9 cellular contexts compared by ENCODE assay signal in genomic region chr1:35264861-35265260, GRCh38. TPM values are rescaled to one million over a fixed set of nuclear protein-coding genes. Genes with fewer than 3 reads are reported as not detected.
DNase-seq lines count a peak whose midpoint lies in the region; ATAC-seq and TF ChIP-seq lines count a peak whose summit lies in the region.
"Had no signal": no experiment of that assay in that cellular context is flagged by ENCODE, and none has a peak within 500 bp of the region (broad histone marks: within the 10 kb centered on the region; RNA-seq: fewer than 3 reads in every experiment).

No MANE protein-coding gene starts in this region.

- no peak for ATAC-seq in GM23338
- ATAC-seq in HG03378 (IDR thresholded peaks at IDR 0.05; ENCODE audit: unreplicated experiment) = no peak

- TF ChIP-seq CTCF in GM23338 (conservative IDR thresholded peaks at IDR 0.05; ENCODE audit: low read depth in 2 of 2) (no peak), SK-N-SH (IDR thresholded peaks at IDR 0.05) (no peak), fibroblast of villous mesenchyme (IDR thresholded peaks at IDR 0.05; ENCODE audit: insufficient read depth, low read depth, low read length) (no peak)

- no peak overlapping the region for H3K4me2 ChIP-seq in GM23338
- no peak overlapping the region for H3K4me2 ChIP-seq in SK-N-SH

- peaks cover 6% of the 10 kb centered on the region; the same call in 1 of the 3 replicates for H3K36me3 Mint-ChIP-seq in GM23338 (ENCODE audit: low read depth)
- H3K36me3 Mint-ChIP-seq in activated CD4-positive, alpha-beta T cell treated with anti-CD3 and anti-CD28 coated beads, Interleukin-2, amount 10 ng/mL, durations not matched to agents 7 days and 5 days (ENCODE audit: low read depth) = peaks cover 4% of the 10 kb centered on the region

- no peak for TF ChIP-seq RAD21 in SK-N-SH (IDR thresholded peaks at IDR 0.05; ENCODE audit: low read length)

- H3K27ac Mint-ChIP-seq in GM23338 = no peak overlapping the region
- H3K27ac Mint-ChIP-seq in activated CD4-positive, alpha-beta T cell treated with anti-CD3 and anti-CD28 coated beads, Interleukin-2, amount 10 ng/mL, durations not matched to agents 7 days and 5 days = no peak overlapping the region

- DNase-seq in GM23338 (ENCODE audit: low spot score) = peak; percentile 45
- no peak for DNase-seq in SK-N-SH
- DNase-seq in fibroblast of villous mesenchyme (ENCODE audit: low read depth) = peak; percentile 63
- no peak for DNase-seq in NCI-H2171 treated with DMSO at 0.1 percent for 48 hours (lab: John Stamatoyannopoulos, UW)
- no peak for DNase-seq in stimulated activated CD4-positive, alpha-beta T cell treated with anti-CD3 and anti-CD28 coated beads, Interleukin-4, amount 100 ng/mL, for 4 hours
- DNase-seq in activated CD4-positive, alpha-beta T cell treated with anti-CD3 and anti-CD28 coated beads, Interleukin-2, amount 10 ng/mL, durations not matched to agents 7 days and 5 days = no peak
- DNase-seq: NCI-H2227 treated with DMSO at 0.1 percent for 48 hours had no signal

- H3K4me1 ChIP-seq in GM23338 (ENCODE audit: insufficient read depth) (peaks cover 13% of the 10 kb centered on the region; the same call in 1 of the 2 replicates), SK-N-SH (ENCODE audit: control insufficient read depth in 1 of 2, insufficient read depth in 2 of 2, low read depth in 1 of 2, low read length in 1 of 2) (peaks cover 4% of the 10 kb centered on the region in 2 experiments; a peak in 3 of 4 replicates), skeletal muscle tissue (ENCODE audit: control insufficient read depth in 3 of 3, insufficient read depth in 3 of 3, low read length in 3 of 3) (peaks cover 0 to 13% (median 12%) of the 10 kb centered on the region in 3 donors)

- H3K4me3 ChIP-seq in GM23338 (no peak overlapping the region), SK-N-SH (ENCODE audit: low read depth in 2 of 2, low read length in 1 of 2) (no peak overlapping the region), fibroblast of villous mesenchyme (ENCODE audit: low read depth, low read length) (no peak overlapping the region), skeletal muscle tissue (ENCODE audit: low read length in 3 of 3) (no peak overlapping the region)

- H3K9ac ChIP-seq in SK-N-SH = no peak overlapping the region
- H3K9ac ChIP-seq in skeletal muscle tissue (ENCODE audit: low read depth in 1 of 3, low read length in 3 of 3) = peak overlapping the region in 1 of 3 donors; percentile 20

- H2AFZ ChIP-seq in GM23338 (peak overlapping the region; percentile 89), SK-N-SH (ENCODE audit: low read depth) (peak overlapping the region; percentile 59)

- H3K27ac ChIP-seq in GM23338 (ENCODE audit: low read depth) (peak overlapping the region; percentile 21; the same call in 1 of the 2 replicates), SK-N-SH (ENCODE audit: low read depth in 2 of 2, low read length in 1 of 2) (no peak overlapping the region), skeletal muscle tissue (ENCODE audit: low read depth, low read length) (peak overlapping the region; percentile 9)

- H3F3A ChIP-seq in GM23338 (replicated peaks; ENCODE audit: low read depth) (no peaks in the 10 kb centered on the region), SK-N-SH (replicated peaks; ENCODE audit: insufficient read depth) (no peaks in the 10 kb centered on the region)

- 67% methylated on average over 6 of the region's 6 CpGs for WGBS in SK-N-SH (ENCODE audit: low lambda C conversion rate)

- H3K9me3 ChIP-seq in SK-N-SH = no peaks in the 10 kb centered on the region
- H3K9me3 ChIP-seq in skeletal muscle tissue (ENCODE audit: control insufficient read depth in 3 of 3, low read length in 3 of 3) = no peaks in the 10 kb centered on the region

- H3K9me2 ChIP-seq in GM23338 (ENCODE audit: insufficient read depth) (0 out of 2 replicates have a peak, but pooled peaks cover 7% of the 10 kb centered on the region), SK-N-SH (no peaks in the 10 kb centered on the region)

- POLR2A ChIA-PET in SK-N-SH (lab: Yijun Ruan, JAX) = no interaction called here
- POLR2A ChIA-PET in activated CD4-positive, alpha-beta T cell treated with anti-CD3 and anti-CD28 coated beads, Interleukin-2, amount 10 ng/mL, durations not matched to agents 7 days and 5 days (lab: Charles Lee) = interaction anchor here (0.5 kb wide), 1 partner anchor 66 kb away, joined by 5 read pairs; no protein-coding TSS in a partner anchor

- H4K20me1 ChIP-seq in GM23338 (replicated peaks; ENCODE audit: insufficient read depth) (no peaks in the 10 kb centered on the region), SK-N-SH (ENCODE audit: insufficient read depth) (no peaks in the 10 kb centered on the region)

- CTCF ChIA-PET in SK-N-SH (lab: Yijun Ruan, JAX) = interaction anchor here (1.3 kb wide), 1 partner anchor 63 kb away, joined by 4 read pairs; no protein-coding TSS in a partner anchor
- CTCF ChIA-PET in activated CD4-positive, alpha-beta T cell treated with anti-CD3 and anti-CD28 coated beads, Interleukin-2, amount 10 ng/mL, durations not matched to agents 7 days and 5 days (lab: Charles Lee) = no interaction called here

- no peak for TF ChIP-seq EP300 in SK-N-SH (IDR thresholded peaks at IDR 0.05; ENCODE audit: borderline replicate concordance in 1 of 2, low read depth in 1 of 2, low read length in 1 of 2)

- H3K4me3 Mint-ChIP-seq in GM23338 = no peak overlapping the region
- no peak overlapping the region for H3K4me3 Mint-ChIP-seq in activated CD4-positive, alpha-beta T cell treated with anti-CD3 and anti-CD28 coated beads, Interleukin-2, amount 10 ng/mL, durations not matched to agents 7 days and 5 days

- no peaks in the 10 kb centered on the region for H3K27me3 ChIP-seq in GM23338 (ENCODE audit: insufficient read depth)
- no peaks in the 10 kb centered on the region for H3K27me3 ChIP-seq in SK-N-SH (ENCODE audit: insufficient read depth)
- no peaks in the 10 kb centered on the region for H3K27me3 ChIP-seq in skeletal muscle tissue (ENCODE audit: control insufficient read depth in 3 of 3, insufficient read depth in 3 of 3, low read length in 3 of 3)

- peaks cover 4% of the 10 kb centered on the region for H3K27me3 Mint-ChIP-seq in GM23338 (ENCODE audit: insufficient read depth, low read depth, poor library complexity)
- H3K27me3 Mint-ChIP-seq in activated CD4-positive, alpha-beta T cell treated with anti-CD3 and anti-CD28 coated beads, Interleukin-2, amount 10 ng/mL, durations not matched to agents 7 days and 5 days = peaks cover 4% of the 10 kb centered on the region

- peaks cover 7% of the 10 kb centered on the region for H3K79me2 ChIP-seq in GM23338 (replicated peaks; ENCODE audit: insufficient read depth)
- peaks cover 13% of the 10 kb centered on the region for H3K79me2 ChIP-seq in SK-N-SH (ENCODE audit: insufficient read depth)

- H3K36me3 ChIP-seq in GM23338 (ENCODE audit: insufficient read depth) (no peaks in the 10 kb centered on the region), SK-N-SH (replicated peaks in 1 of 2; ENCODE audit: control insufficient read depth in 1 of 2, insufficient read depth in 2 of 2, low read length in 1 of 2) (no peaks in the 10 kb centered on the region), skeletal muscle tissue (ENCODE audit: control insufficient read depth in 3 of 3, insufficient read depth in 3 of 3, low read length in 3 of 3) (no peaks in the 10 kb centered on the region)

- peaks cover 3% of the 10 kb centered on the region; the same call in 1 of the 3 replicates for H3K9me3 Mint-ChIP-seq in GM23338
- H3K9me3 Mint-ChIP-seq in activated CD4-positive, alpha-beta T cell treated with anti-CD3 and anti-CD28 coated beads, Interleukin-2, amount 10 ng/mL, durations not matched to agents 7 days and 5 days = peaks cover 6% of the 10 kb centered on the region

- H3K4me1 Mint-ChIP-seq in GM23338 = peaks cover 15% of the 10 kb centered on the region
- peaks cover 25% of the 10 kb centered on the region for H3K4me1 Mint-ChIP-seq in activated CD4-positive, alpha-beta T cell treated with anti-CD3 and anti-CD28 coated beads, Interleukin-2, amount 10 ng/mL, durations not matched to agents 7 days and 5 days

TF ChIP-seq in GM23338, 12 proteins besides CTCF, POLR2A, EP300 and RAD21 (continues in another document):
- TF ChIP-seq POLR2AphosphoS5 (IDR thresholded peaks at IDR 0.05; ENCODE audit: low read depth) (no peak), CREB1 (CRISPR knock-in tag; IDR thresholded peaks at IDR 0.05; ENCODE audit: low read depth) (no peak), ZNF114 (CRISPR knock-in tag; IDR thresholded peaks at IDR 0.05) (no peak)

TF ChIP-seq in SK-N-SH, 30 proteins besides CTCF, POLR2A, EP300 and RAD21 (continues in another document):
- TF ChIP-seq USF1 (IDR thresholded peaks at IDR 0.05; ENCODE audit: borderline replicate concordance, low read depth) (no peak), POLR2AphosphoS5 (IDR thresholded peaks at IDR 0.05; ENCODE audit: low read depth, low read length) (no peak), MEF2A (IDR thresholded peaks at IDR 0.05; ENCODE audit: borderline replicate concordance, low read depth) (no peak), EZH2phosphoT487 (IDR thresholded peaks at IDR 0.05; ENCODE audit: borderline replicate concordance, low read depth) (no peak), RFX5 (IDR thresholded peaks at IDR 0.05; ENCODE audit: low read length) (no peak), GABPA (IDR thresholded peaks at IDR 0.05; ENCODE audit: low read depth) (no peak)
- TF ChIP-seq, protein P1, sequence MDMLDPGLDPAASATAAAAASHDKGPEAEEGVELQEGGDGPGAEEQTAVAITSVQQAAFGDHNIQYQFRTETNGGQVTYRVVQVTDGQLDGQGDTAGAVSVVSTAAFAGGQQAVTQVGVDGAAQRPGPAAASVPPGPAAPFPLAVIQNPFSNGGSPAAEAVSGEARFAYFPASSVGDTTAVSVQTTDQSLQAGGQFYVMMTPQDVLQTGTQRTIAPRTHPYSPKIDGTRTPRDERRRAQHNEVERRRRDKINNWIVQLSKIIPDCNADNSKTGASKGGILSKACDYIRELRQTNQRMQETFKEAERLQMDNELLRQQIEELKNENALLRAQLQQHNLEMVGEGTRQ (IDR thresholded peaks at IDR 0.05; ENCODE audit: borderline replicate concordance, low read depth, low read length) = no peak

RNA-seq across cellular contexts. Expression of gene ZMYM4, which starts 3.6 kb away (rescaled TPM):
- 44.9 and 65.4 TPM in 2 replicates for total RNA-seq in GM23338 (2014; rRNA removed; shearing (Covaris generic))
- polyA plus RNA-seq in GM23338 (2016; fragmentation: Nextera tagmentation; extraction: Ambion mirVana) (62.1 and 68.5 TPM in 2 replicates), SK-N-SH (2012; rRNA removed) (12.2 and 16.1 TPM in 2 replicates)
- polyA plus RNA-seq in SK-N-SH (2012; cell fraction: cytosol; rRNA removed) = 16.6 and 16.9 TPM in 2 replicates
- polyA plus RNA-seq in SK-N-SH (2012; cell fraction: nucleus; rRNA removed) = 11.2 and 25.1 TPM in 2 replicates
- total RNA-seq in fibroblast of villous mesenchyme (42.8 and 59.6 TPM in 2 replicates), skeletal muscle tissue (53.2 TPM)
- 10 to 100 TPM; 25.1 to 29.1 TPM for total RNA-seq in activated CD4-positive, alpha-beta T cell treated with anti-CD3 and anti-CD28 coated beads, Interleukin-2, amount 10 ng/mL, durations not matched to agents 7 days and 5 days

Comparison
In these comparisons a context has a peak if more than half of its experiments do, and no peak if none do; other contexts are left out.
1. DNase-seq: peak in GM23338 (single experiment) and fibroblast of villous mesenchyme (single experiment); none in SK-N-SH (single experiment), NCI-H2171 treated with DMSO at 0.1 percent for 48 hours (single experiment), stimulated activated CD4-positive, alpha-beta T cell treated with anti-CD3 and anti-CD28 coated beads, Interleukin-4, amount 100 ng/mL, for 4 hours (0 of 2) and activated CD4-positive, alpha-beta T cell treated with anti-CD3 and anti-CD28 coated beads, Interleukin-2, amount 10 ng/mL, durations not matched to agents 7 days and 5 days (single experiment).
2. H3K27ac ChIP-seq: peak in GM23338 (single experiment) and skeletal muscle tissue (single experiment); none in SK-N-SH (0 of 2).